ENCODE assay signal across 15 cellular contexts in the genomic region with DNA sequence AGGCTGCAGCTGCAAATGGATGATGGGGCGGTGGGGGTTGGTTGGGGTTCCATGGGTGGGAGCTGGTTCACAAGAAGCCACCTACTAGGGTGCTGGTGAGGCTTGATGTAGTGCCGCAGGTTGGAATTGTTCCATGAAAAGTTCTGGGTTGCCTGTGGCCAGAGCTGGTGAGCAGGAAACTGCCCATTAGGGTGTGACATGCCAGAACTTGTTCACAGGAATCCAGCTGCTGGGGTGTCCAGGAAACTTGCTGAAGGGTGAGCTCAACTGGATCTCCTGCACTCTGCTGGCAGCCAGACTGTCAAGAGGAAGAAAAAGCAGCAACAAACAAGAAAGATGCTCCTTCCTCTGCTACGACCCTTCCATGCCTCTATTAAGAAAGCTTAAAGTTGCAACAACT. TPM values are rescaled to one million over a fixed set of nuclear protein-coding genes. Genes with fewer than 3 reads are reported as not detected.
DNase-seq lines count a peak whose midpoint lies in the region; ATAC-seq and TF ChIP-seq lines count a peak whose summit lies in the region.
"Had no signal": no experiment of that assay in that cellular context is flagged by ENCODE, and none has a peak within 500 bp of the region (broad histone marks: within the 10 kb centered on the region; RNA-seq: fewer than 3 reads in every experiment).

No MANE protein-coding gene starts in this region.

- peak overlapping the region; percentile 12 for H3K9ac ChIP-seq in mesenchymal stem cell (ENCODE audit: low read length)
- H3K9ac ChIP-seq: parathyroid adenoma had no signal

- H2AFZ ChIP-seq in mesenchymal stem cell (ENCODE audit: low read depth, low read length): no peak overlapping the region
- H2AFZ ChIP-seq: GM23338, parathyroid adenoma had no signal

- DNase-seq in Daoy (ENCODE audit: low read depth) (peak; percentile 11), M059J (ENCODE audit: low read depth) (peak; percentile 31), epithelial cell of esophagus (ENCODE audit: low read depth) (peak; percentile 95), mesenchymal stem cell (peak; percentile 23), NCI-H128 (lab: John Stamatoyannopoulos, UW; ENCODE audit: unreplicated experiment) (no peak), HK-2 (ENCODE audit: unreplicated experiment) (no peak)
- DNase-seq: activated naive CD8-positive, alpha-beta T cell treated with anti-CD3 and anti-CD28 coated beads for 36 hours; CD4-positive, alpha-beta T cell; NCI-H187 treated with DMSO at 0.1 percent for 48 hours; stimulated activated CD4-positive, alpha-beta T cell treated with anti-CD3 and anti-CD28 coated beads, Interleukin-2, amount 100 ng/mL, for 48 hours; stimulated activated naive B cell treated with anti-CD40 and anti-IgM and Interleukin-4, amounts not matched to agents 10 μg/mL and 1 μg/mL and 100 μg/mL, for 72 hours had no signal

- no peak overlapping the region for H3K4me2 ChIP-seq in mesenchymal stem cell (ENCODE audit: low read length, poor library complexity, severe bottlenecking)
- H3K4me2 ChIP-seq: GM23338 had no signal

- ATAC-seq in GM21515 (IDR thresholded peaks at IDR 0.05; ENCODE audit: unreplicated experiment): no peak
- no peak for ATAC-seq in HG03354 (IDR thresholded peaks at IDR 0.05; ENCODE audit: poor library complexity, severe bottlenecking, unreplicated experiment)
- ATAC-seq: GM23338; stimulated activated naive B cell treated with anti-CD40 and anti-IgM and Interleukin-4, amounts not matched to agents 10 μg/mL and 1 μg/mL and 100 μg/mL, for 72 hours had no signal

- H2BK12ac ChIP-seq in mesenchymal stem cell (ENCODE audit: low read length in 2 of 2): peak overlapping the region in 1 of 2 experiments; percentile 75

- peak overlapping the region; percentile 15 to 63 for H3K18ac ChIP-seq in mesenchymal stem cell (ENCODE audit: low read depth in 1 of 2, low read length in 2 of 2)

- no peak overlapping the region for H3K14ac ChIP-seq in mesenchymal stem cell (ENCODE audit: low read length in 2 of 2)

- H3K79me1 ChIP-seq in mesenchymal stem cell (replicated peaks; ENCODE audit: low read length, poor library complexity, severe bottlenecking): peaks cover 14% of the 10 kb centered on the region

- no peaks in the 10 kb centered on the region for H3K9me3 ChIP-seq in mesenchymal stem cell (ENCODE audit: control insufficient read depth, low read length)

- H4K8ac ChIP-seq in mesenchymal stem cell (ENCODE audit: low read length): peak overlapping the region; percentile 69

- peaks cover 4% of the 10 kb centered on the region for H3K4me1 ChIP-seq in mesenchymal stem cell (ENCODE audit: control insufficient read depth, insufficient read depth, low read depth, low read length)
- H3K4me1 ChIP-seq: parathyroid adenoma had no signal

- H3K27ac ChIP-seq in mesenchymal stem cell (ENCODE audit: low read length, poor library complexity, severe bottlenecking): no peak overlapping the region
- H3K27ac ChIP-seq: parathyroid adenoma had no signal

- no peak overlapping the region for H3K4ac ChIP-seq in mesenchymal stem cell (ENCODE audit: low read depth in 1 of 2, low read length in 2 of 2)

- H2BK120ac ChIP-seq in mesenchymal stem cell (ENCODE audit: low read depth, low read length): peak overlapping the region; percentile 51

- H2BK5ac ChIP-seq in mesenchymal stem cell (ENCODE audit: low read depth, low read length, poor library complexity, severe bottlenecking): no peak overlapping the region

- 89% methylated on average over 2 of the region's 3 CpGs for WGBS in mesenchymal stem cell

- H2BK15ac ChIP-seq in mesenchymal stem cell (ENCODE audit: low read depth, poor library complexity, severe bottlenecking): no peak overlapping the region

- no peaks in the 10 kb centered on the region for H3K27me3 ChIP-seq in mesenchymal stem cell (ENCODE audit: control insufficient read depth in 1 of 2, insufficient read depth in 1 of 2, low read length in 2 of 2)

- H3K23ac ChIP-seq in mesenchymal stem cell (ENCODE audit: low read length in 2 of 2): no peak overlapping the region

- no peak overlapping the region for H2AK5ac ChIP-seq in mesenchymal stem cell (ENCODE audit: low read length, severe bottlenecking)

- peak overlapping the region; percentile 35 for H4K91ac ChIP-seq in mesenchymal stem cell (ENCODE audit: low read length)

- TF ChIP-seq CTCF in epithelial cell of esophagus (IDR thresholded peaks at IDR 0.05; ENCODE audit: insufficient read depth, low read depth, low read length, missing control alignments): peak; percentile 16

- H3K36me3 ChIP-seq in mesenchymal stem cell (ENCODE audit: control insufficient read depth in 1 of 2, insufficient read depth in 2 of 2, low read depth in 1 of 2, low read length in 2 of 2): peaks cover 5 to 19% of the 10 kb centered on the region in 2 experiments

- H3K4me3 ChIP-seq in epithelial cell of esophagus (ENCODE audit: low read length) (no peak overlapping the region), mesenchymal stem cell (ENCODE audit: insufficient read depth in 1 of 2, low read depth in 1 of 2, low read length in 2 of 2) (no peak overlapping the region)
- H3K4me3 ChIP-seq: GM23338 had no signal

RNA-seq across cellular contexts. Expression of a gene that starts 48.8 kb away (rescaled TPM):
- total RNA-seq in Daoy (2014; rRNA removed; shearing (Covaris generic)): 27.4 and 27.7 TPM in 2 replicates
- total RNA-seq in M059J (2014; rRNA removed; shearing (Covaris generic)): 11.9 and 23.1 TPM in 2 replicates
- 33.5 TPM for polyA plus RNA-seq in mesenchymal stem cell (2013, experiment 1 of 2)
- 34.0 TPM for polyA plus RNA-seq in mesenchymal stem cell (2013, experiment 2 of 2)

Comparison
In these comparisons a context has a peak if more than half of its experiments do, and no peak if none do; other contexts are left out.
1. DNase-seq: peak in Daoy (single experiment), M059J (single experiment), epithelial cell of esophagus (single experiment) and mesenchymal stem cell (single experiment); none in NCI-H128 (single experiment) and HK-2 (single experiment).